ENCODE assay signal across 10 cellular contexts in the genomic region with DNA sequence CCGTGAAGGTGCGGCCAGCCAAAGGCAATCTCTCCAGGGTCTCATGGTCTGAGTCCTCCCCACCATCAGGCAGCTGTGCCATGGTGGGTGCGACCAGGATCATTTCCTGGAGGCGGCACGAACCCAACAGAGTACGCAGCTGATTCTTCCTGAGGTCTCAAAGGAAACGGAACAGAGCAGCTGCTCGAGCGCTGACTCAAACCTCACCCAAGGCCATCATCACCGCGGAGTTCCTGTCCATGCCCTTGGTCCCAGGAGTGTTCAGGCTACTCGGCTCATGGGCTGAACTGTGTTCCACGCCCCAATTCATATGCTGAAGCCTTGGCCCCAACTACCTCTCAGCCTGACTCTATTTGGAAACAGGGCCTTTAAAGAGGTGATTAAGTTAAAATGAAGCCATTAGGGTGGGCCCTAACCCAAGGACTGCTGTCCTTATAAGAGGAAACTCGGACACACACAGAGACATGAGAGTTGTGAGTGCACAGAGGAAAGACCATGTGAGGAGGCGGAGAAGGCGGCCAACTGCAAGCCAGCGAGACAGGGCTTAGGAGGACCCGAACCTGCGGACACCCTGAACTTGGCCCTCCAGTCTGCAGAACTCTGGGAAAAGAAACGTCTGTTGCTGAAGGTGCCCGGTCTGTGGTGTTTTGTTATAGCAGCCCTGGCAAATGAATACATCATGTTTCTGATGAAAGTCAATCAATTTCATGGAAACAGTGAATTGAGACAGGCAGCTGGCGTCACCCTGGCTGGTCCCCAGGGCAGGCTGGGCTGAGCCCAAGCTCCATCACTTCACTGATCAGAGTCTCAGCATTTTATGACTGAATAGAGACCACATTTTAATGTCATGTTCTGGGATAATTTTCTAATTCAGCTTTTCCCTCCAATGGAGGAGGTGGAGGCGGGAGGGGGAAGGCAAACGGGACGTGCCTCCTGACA. TPM values are rescaled to one million over a fixed set of nuclear protein-coding genes. Genes with fewer than 3 reads are reported as not detected.
A peak's percentile ranks its signal among the peaks of the same experiment; 100 is the strongest.
DNase-seq lines count a peak whose midpoint lies in the region; ATAC-seq and TF ChIP-seq lines count a peak whose summit lies in the region.
"Had no signal": no experiment of that assay in that cellular context is flagged by ENCODE, and none has a peak within 500 bp of the region (broad histone marks: within the 10 kb centered on the region; RNA-seq: fewer than 3 reads in every experiment).

No MANE protein-coding gene starts in this region.

- peaks cover 1% of the 10 kb centered on the region for H3K36me3 Mint-ChIP-seq in memory B cell

- TF ChIP-seq CTCF in breast epithelium (IDR thresholded peaks at IDR 0.05): no peak
- TF ChIP-seq CTCF in mammary epithelial cell (conservative IDR thresholded peaks at IDR 0.05 in 1 of 2, IDR thresholded peaks at IDR 0.05 in 1 of 2; ENCODE audit: extremely low read depth in 1 of 2, insufficient read depth in 1 of 2, low read depth in 1 of 2, low read length in 2 of 2): no peak

- H3K9me3 Mint-ChIP-seq in memory B cell: no peaks in the 10 kb centered on the region

- DNase-seq in breast epithelium (ENCODE audit: low spot score in 2 of 2) (no peak), mammary epithelial cell (no peak), amniotic epithelial cell (ENCODE audit: low read depth) (peak; percentile 75), memory B cell (ENCODE audit: low spot score in 2 of 2) (no peak), NCI-H128 (lab: John Stamatoyannopoulos, UW; ENCODE audit: unreplicated experiment) (no peak), iPS-NIHi11 (ENCODE audit: low spot score) (no peak), GM03348 (ENCODE audit: low spot score) (no peak)
- DNase-seq: HCEC 1CT, NCI-H524 treated with DMSO at 0.1 percent for 48 hours had no signal

- intact Hi-C loops in breast epithelium (cut with DNase I; ENCODE audit: low total_unique reads) (loop anchor here (2.0 to 10.0 kb wide), 2 partner anchors 62 to 162 kb away; partner anchors contain the start of gene CYGB), mammary epithelial cell (cut with micrococcal nuclease) (no loop called here)

- dilution Hi-C loops in mammary epithelial cell (cut with HindIII; ENCODE audit: low sequenced_read_pairs): no loop called here

- no peaks in the 10 kb centered on the region for H3K27me3 ChIP-seq in breast epithelium
- no peaks in the 10 kb centered on the region for H3K27me3 ChIP-seq in mammary epithelial cell (ENCODE audit: insufficient read depth, low read length)

- H3K27ac Mint-ChIP-seq in memory B cell: no peak overlapping the region

- H3K79me2 ChIP-seq in mammary epithelial cell (ENCODE audit: insufficient read depth, low read length): peaks cover 54% of the 10 kb centered on the region

- WGBS in mammary epithelial cell (ENCODE audit: low coverage, missing lambda C conversion rate): 98% methylated on average over 21 of the region's 25 CpGs

- H3K4me3 ChIP-seq in breast epithelium: no peak overlapping the region
- H3K4me3 ChIP-seq in mammary epithelial cell (replicated peaks in 1 of 3; ENCODE audit: insufficient read depth in 1 of 3, low read depth in 2 of 3, low read length in 3 of 3): no peak overlapping the region

- H3K4me1 Mint-ChIP-seq in memory B cell: peaks cover 17% of the 10 kb centered on the region

- H3K4me2 ChIP-seq in mammary epithelial cell (ENCODE audit: insufficient read depth, low read depth, low read length): no peak overlapping the region

- CTCF ChIA-PET in mammary epithelial cell (lab: Charles Lee; ENCODE audit: low non-redundant PET): interaction anchor here (0.6 kb wide), 1 partner anchor 88 kb away, joined by 20 read pairs; no protein-coding TSS in a partner anchor

- in situ Hi-C loops in mammary epithelial cell (cut with MboI; ENCODE audit: low sequenced_read_pairs in 2 of 2): no loop called here

- no peak overlapping the region for H3K9ac ChIP-seq in mammary epithelial cell (ENCODE audit: insufficient read depth, low read length)

- H2AFZ ChIP-seq in mammary epithelial cell (ENCODE audit: low read depth, low read length): no peak overlapping the region

- H4K20me1 ChIP-seq in mammary epithelial cell (ENCODE audit: insufficient read depth, low read length): no peaks in the 10 kb centered on the region

- TF ChIP-seq POLR2A in breast epithelium (IDR thresholded peaks at IDR 0.05): no peak

- ATAC-seq in memory B cell (ENCODE audit: low read depth) (peak; percentile 53), HG03025 (IDR thresholded peaks at IDR 0.05; ENCODE audit: low FRiP score, unreplicated experiment) (no peak)

- H3K27me3 Mint-ChIP-seq in memory B cell: peaks cover 5% of the 10 kb centered on the region

- H3K27ac ChIP-seq in breast epithelium (peak overlapping the region; percentile 29 to 71), mammary epithelial cell (ENCODE audit: insufficient read depth, low read depth, low read length) (no peak overlapping the region)

- H3K9me3 ChIP-seq in breast epithelium (no peaks in the 10 kb centered on the region), mammary epithelial cell (replicated peaks; ENCODE audit: insufficient read depth, low read length) (no peaks in the 10 kb centered on the region)

- peak overlapping the region; percentile 41 for H3K4me3 Mint-ChIP-seq in memory B cell

- H3K4me1 ChIP-seq in breast epithelium (peaks cover 0 to 10% of the 10 kb centered on the region in 2 donors), mammary epithelial cell (ENCODE audit: insufficient read depth, low read length) (peaks cover 29% of the 10 kb centered on the region)

- H3K36me3 ChIP-seq in breast epithelium (no peaks in the 10 kb centered on the region), mammary epithelial cell (ENCODE audit: insufficient read depth, low read length) (no peaks in the 10 kb centered on the region)

- no TSS peak for BruUV-seq in mammary epithelial cell (replicated peaks; lab: Mats Ljungman, UMichigan)

RNA-seq across cellular contexts. Expression of gene MXRA7, which starts 13.7 kb away (rescaled TPM):
- total RNA-seq in breast epithelium (100 to 1,000 TPM; 106 to 242 (median 113) TPM), mammary epithelial cell (100 to 1,000 TPM; 116 to 183 TPM)
- 59.5 TPM for polyA plus RNA-seq in mammary epithelial cell
- 144 TPM for polyA minus RNA-seq in mammary epithelial cell

RNA-seq across cellular contexts. Expression of gene JMJD6, which starts 29.4 kb away (rescaled TPM):
- 10 to 100 TPM; 13.1 to 34.1 (median 25.6) TPM for total RNA-seq in breast epithelium
- total RNA-seq in mammary epithelial cell: 10 to 100 TPM; 10.3 to 22.2 TPM
- 14.4 TPM for polyA plus RNA-seq in mammary epithelial cell
- 25.0 TPM for polyA minus RNA-seq in mammary epithelial cell

RNA-seq across cellular contexts. Expression of gene METTL23, which starts 29.6 kb away (rescaled TPM):
- total RNA-seq in breast epithelium: 10 to 100 TPM; 25.6 to 47.7 (median 28.5) TPM
- 10 to 100 TPM; 18.2 to 27.7 TPM for total RNA-seq in mammary epithelial cell
- polyA plus RNA-seq in mammary epithelial cell: 38.3 TPM
- polyA minus RNA-seq in mammary epithelial cell: 19.5 TPM

RNA-seq across cellular contexts. Expression of gene SRSF2, which starts 40.1 kb away (rescaled TPM):
- total RNA-seq in breast epithelium (100 to 1,000 TPM; 143 to 247 (median 244) TPM), mammary epithelial cell (100 to 1,000 TPM; 110 to 196 TPM)
- polyA plus RNA-seq in mammary epithelial cell: 221 TPM
- 226 TPM for polyA minus RNA-seq in mammary epithelial cell

RNA-seq across cellular contexts. Expression of gene MFSD11, which starts 40.9 kb away (rescaled TPM):
- total RNA-seq in breast epithelium: 10 to 100 TPM; 20.6 to 42.6 (median 23.6) TPM
- total RNA-seq in mammary epithelial cell: 10 to 100 TPM; 18.3 to 38.5 TPM
- polyA plus RNA-seq in mammary epithelial cell: 13.2 TPM
- 30.9 TPM for polyA minus RNA-seq in mammary epithelial cell
